Comparison of ENCODE assay signal across 15 cellular contexts in genomic region chr3:190086191-190086590, GRCh38. TPM values are rescaled to one million over a fixed set of nuclear protein-coding genes. Genes with fewer than 3 reads are reported as not detected.
DNase-seq lines count a peak whose midpoint lies in the region; ATAC-seq, FAIRE-seq and TF ChIP-seq lines count a peak whose summit lies in the region.
"Had no signal": no experiment of that assay in that cellular context is flagged by ENCODE, and none has a peak within 500 bp of the region (broad histone marks: within the 10 kb centered on the region; RNA-seq: fewer than 3 reads in every experiment).

No MANE protein-coding gene starts in this region.

- peaks cover 8% of the 10 kb centered on the region for H3K4me1 ChIP-seq in ectodermal cell (ENCODE audit: control insufficient read depth, insufficient read depth, low read length)
- H3K4me1 ChIP-seq in smooth muscle cell (ENCODE audit: low read depth) = peaks cover 8% of the 10 kb centered on the region

- 29 to 36% methylated on average over 2 of the region's 2 CpGs for WGBS in ectodermal cell, 2 experiments
- WGBS in smooth muscle cell (ENCODE audit: low lambda C conversion rate) = 62% methylated on average over 2 of the region's 2 CpGs

- no peaks in the 10 kb centered on the region for H4K20me1 ChIP-seq in smooth muscle cell (ENCODE audit: low read depth)

- H3F3A ChIP-seq in smooth muscle cell (ENCODE audit: low read depth) = no peaks in the 10 kb centered on the region

- H3K27me3 ChIP-seq in ectodermal cell (ENCODE audit: control insufficient read depth, insufficient read depth, low read length, poor library complexity, severe bottlenecking) (no peaks in the 10 kb centered on the region), smooth muscle cell (ENCODE audit: low read depth) (no peaks in the 10 kb centered on the region)

- TF ChIP-seq POLR2A in GM12892 (IDR thresholded peaks at IDR 0.05; ENCODE audit: low read depth, low read length) = no peak

- no peaks in the 10 kb centered on the region for H3K79me2 ChIP-seq in smooth muscle cell (ENCODE audit: low read depth)

- TF ChIP-seq CTCF in smooth muscle cell (IDR thresholded peaks at IDR 0.05; ENCODE audit: borderline replicate concordance, insufficient read depth, poor library complexity, severe bottlenecking) = no peak

- H3K27ac ChIP-seq in ectodermal cell (ENCODE audit: insufficient read depth, low read depth, low read length, poor library complexity, severe bottlenecking) = peak overlapping the region; percentile 36
- H3K27ac ChIP-seq in smooth muscle cell (ENCODE audit: low read depth) = no peak overlapping the region

- DNase-seq in GM12892 (ENCODE audit: insufficient read length) = no peak
- no peak for DNase-seq in UCSD-AML1 (lab: John Stamatoyannopoulos, UW; ENCODE audit: unreplicated experiment)
- DNase-seq in stimulated activated naive CD4-positive, alpha-beta T cell (lab: John Stamatoyannopoulos, UW) = no peak
- no peak for DNase-seq in smooth muscle cell (lab: John Stamatoyannopoulos, UW; ENCODE audit: unreplicated experiment)
- DNase-seq: ACHN, activated T-cell treated with anti-CD3 and anti-CD28 coated beads for 4 hours, MV-4-11, NCI-H2107, nucleus accumbens had no signal

- no peak overlapping the region for H3K9ac ChIP-seq in smooth muscle cell (ENCODE audit: low read depth)

- H3K36me3 ChIP-seq in ectodermal cell (ENCODE audit: control insufficient read depth, insufficient read depth, low read length) (no peaks in the 10 kb centered on the region), smooth muscle cell (ENCODE audit: low read depth) (no peaks in the 10 kb centered on the region)

- H2AFZ ChIP-seq in smooth muscle cell (ENCODE audit: low read depth) = no peak overlapping the region

- ATAC-seq in GM21515 (IDR thresholded peaks at IDR 0.05; ENCODE audit: unreplicated experiment) = peak; percentile 51
- ATAC-seq in HG03095 (IDR thresholded peaks at IDR 0.05; ENCODE audit: unreplicated experiment) = peak; percentile 72
- no peak for ATAC-seq in HG03521 (IDR thresholded peaks at IDR 0.05; ENCODE audit: unreplicated experiment)

- peak; percentile 91 for FAIRE-seq in GM12892 (lab: Jason Lieb, UNC)
- FAIRE-seq: HTR-8/SVneo had no signal

- H3K9me3 ChIP-seq in ectodermal cell (ENCODE audit: control insufficient read depth, low read length) (no peaks in the 10 kb centered on the region), smooth muscle cell (replicated peaks; ENCODE audit: low read depth) (no peaks in the 10 kb centered on the region)

- H3K4me3 ChIP-seq in ectodermal cell (ENCODE audit: insufficient read depth, low read depth, low read length) (no peak overlapping the region), smooth muscle cell (no peak overlapping the region)

- H3K4me2 ChIP-seq in smooth muscle cell = no peak overlapping the region

RNA-seq across cellular contexts. Expression of gene P3H2, which starts 34.5 kb away (rescaled TPM):
- polyA plus RNA-seq in GM12892 (2012; ENCODE audit: missing spikeins) = 125 TPM
- polyA plus RNA-seq in ectodermal cell (2013, experiment 1 of 4) = 18.4 TPM
- 15.6 TPM for polyA plus RNA-seq in ectodermal cell (2013, experiment 2 of 4)
- polyA plus RNA-seq in ectodermal cell (2013, experiment 3 of 4) = 13.2 TPM
- polyA plus RNA-seq in ectodermal cell (2013, experiment 4 of 4) = 17.3 TPM
- total RNA-seq in smooth muscle cell = 27.3 and 42.6 TPM in 2 replicates
- polyA plus RNA-seq in smooth muscle cell = 6.5 and 9.8 TPM in 2 replicates
- total RNA-seq: T-helper 1 cell treated with Interleukin-12 subunit alpha and Interleukin-12 subunit beta and Interleukin-4 antibody, amounts not matched to agents 30 ng/mL and 1 ng/mL, for 36 hours had no signal
